ENCODE assay signal across 1 cellular context in genomic region chr2:171729952-171730317, GRCh38.
TF ChIP-seq lines count a peak whose summit lies in the region.

No MANE protein-coding gene starts in this region.

TF ChIP-seq in HepG2, 621 proteins besides CTCF, POLR2A, EP300 and RAD21 (continued from another document):
- TF ChIP-seq WIZ (CRISPR knock-in tag; IDR thresholded peaks at IDR 0.05) = no peak
- TF ChIP-seq DMAP1 (CRISPR knock-in tag; IDR thresholded peaks at IDR 0.05) = no peak
